8 cellular contexts compared by ENCODE assay signal in genomic region chr5:103258368-103258956, GRCh38. TPM values are rescaled to one million over a fixed set of nuclear protein-coding genes. Genes with fewer than 3 reads are reported as not detected.
DNase-seq lines count a peak whose midpoint lies in the region; ATAC-seq and TF ChIP-seq lines count a peak whose summit lies in the region.

Gene MACIR, plus strand, starts transcription at chr5:103258763. Its CDS starts 17,157 bp downstream, at chr5:103275920.

- intact Hi-C loops in lower lobe of right lung (cut with DNase I): no loop called here

- H3K9me3 ChIP-seq in lower lobe of right lung: no peaks in the 10 kb centered on the region

- H3K27ac ChIP-seq in lower lobe of right lung: peak within 1 kb of the TSS; percentile 88

- peaks cover 27% of the 10 kb centered on the region for H3K4me1 ChIP-seq in lower lobe of right lung

- peak; percentile 81 for DNase-seq in CMK (ENCODE audit: low read depth)
- peak; percentile 71 for DNase-seq in HS-27A (ENCODE audit: low read depth)
- peak; percentile 76 for DNase-seq in NK-92 (lab: John Stamatoyannopoulos, UW; ENCODE audit: unreplicated experiment)
- peak; percentile 91 for DNase-seq in activated CD8-positive, alpha-beta memory T cell treated with anti-CD3 and anti-CD28 coated beads for 24 hours
- DNase-seq in effector CD4-positive, alpha-beta T cell: peak; percentile 89
- DNase-seq in lower lobe of right lung: peak; percentile 99
- peak; percentile 79 to 88 (median 82) for DNase-seq in stimulated activated CD4-positive, alpha-beta T cell treated with anti-CD3 and anti-CD28 coated beads, TNF-alpha, amount 100 ng/mL, for 1 hour (ENCODE audit: low read depth in 3 of 3, low spot score in 1 of 3)

- H3K36me3 ChIP-seq in lower lobe of right lung: no peaks in the 10 kb centered on the region

- ATAC-seq in GM19468 (IDR thresholded peaks at IDR 0.05; ENCODE audit: extremely low read depth, unreplicated experiment): peak; percentile 71
- peak; percentile 98 to 99 for ATAC-seq in lower lobe of right lung

- no peaks in the 10 kb centered on the region for H3K27me3 ChIP-seq in lower lobe of right lung (ENCODE audit: low read depth)

- H3K4me3 ChIP-seq in lower lobe of right lung: peak within 1 kb of the TSS; percentile 75

- no peak for TF ChIP-seq CTCF in lower lobe of right lung (IDR thresholded peaks at IDR 0.05)

RNA-seq across cellular contexts. Expression of gene MACIR, which starts in this region (rescaled TPM):
- total RNA-seq in lower lobe of right lung: 4.9 TPM

Comparison
In these comparisons a context has a peak if more than half of its experiments do, and no peak if none do; other contexts are left out.
1. Peak in every context shown above with its lines: DNase-seq, ATAC-seq, H3K4me3 ChIP-seq and H3K27ac ChIP-seq.